Comparison of ENCODE assay signal across 12 cellular contexts in genomic region chr12:95096852-95097251, GRCh38. TPM values are rescaled to one million over a fixed set of nuclear protein-coding genes. Genes with fewer than 3 reads are reported as not detected.
DNase-seq lines count a peak whose midpoint lies in the region; FAIRE-seq and TF ChIP-seq lines count a peak whose summit lies in the region.
"Had no signal": no experiment of that assay in that cellular context is flagged by ENCODE, and none has a peak within 500 bp of the region (broad histone marks: within the 10 kb centered on the region; RNA-seq: fewer than 3 reads in every experiment).

No MANE protein-coding gene starts in this region.

- TF ChIP-seq CTCF in LNCaP clone FGC (IDR thresholded peaks at IDR 0.05; ENCODE audit: control insufficient read depth, extremely low read depth, insufficient read depth), result no peak
- no peak for TF ChIP-seq CTCF in astrocyte (IDR thresholded peaks at IDR 0.05; ENCODE audit: insufficient read depth, low read depth, low read length)
- no peak for TF ChIP-seq CTCF in stomach (IDR thresholded peaks at IDR 0.05)

- no peak overlapping the region for H2AK5ac ChIP-seq in mesendoderm (ENCODE audit: low read length)

- H3K4me2 ChIP-seq in astrocyte (ENCODE audit: low read length) (peak overlapping the region; percentile 27), mesendoderm (ENCODE audit: low read length) (no peak overlapping the region), GM23248 (ENCODE audit: unreplicated experiment) (no peak overlapping the region)

- H3K27ac Mint-ChIP-seq in astrocyte (ENCODE audit: unreplicated experiment), result no peak overlapping the region

- H3K4me1 Mint-ChIP-seq in astrocyte (ENCODE audit: low read depth, unreplicated experiment), result peaks cover 7% of the 10 kb centered on the region

- no peak overlapping the region for H3K23ac ChIP-seq in mesendoderm (ENCODE audit: low read length)

- DNase-seq in LNCaP clone FGC (ENCODE audit: low read depth), result peak; percentile 85
- DNase-seq in astrocyte (ENCODE audit: low read depth), result peak; percentile 80
- DNase-seq in iris pigment epithelial cell (ENCODE audit: low read depth), result peak; percentile 65
- peak; percentile 55 for DNase-seq in stomach
- no peak for DNase-seq in DMS53 (lab: John Stamatoyannopoulos, UW)
- no peak for DNase-seq in mesendoderm
- DNase-seq in GM23248, result no peak
- DNase-seq in NCI-H128 (lab: John Stamatoyannopoulos, UW; ENCODE audit: unreplicated experiment), result no peak
- DNase-seq: activated CD4-positive, alpha-beta T cell treated with anti-CD3 and anti-CD28 coated beads, Interleukin-2, amount 50 U/mL, for 48 hours; adrenal gland; Caco-2; NCI-H524 had no signal

- H3K27me3 ChIP-seq in astrocyte (ENCODE audit: insufficient read depth, low read length) (no peaks in the 10 kb centered on the region), stomach (no peaks in the 10 kb centered on the region), mesendoderm (ENCODE audit: insufficient read depth, low read length, poor library complexity) (no peaks in the 10 kb centered on the region), GM23248 (replicated peaks; ENCODE audit: insufficient read depth) (no peaks in the 10 kb centered on the region)
- H3K27me3 ChIP-seq: adrenal gland had no signal

- H3K9me3 ChIP-seq in astrocyte (ENCODE audit: insufficient read depth, low read depth, low read length) (no peaks in the 10 kb centered on the region), stomach (no peaks in the 10 kb centered on the region), GM23248 (ENCODE audit: low read depth) (no peaks in the 10 kb centered on the region)
- H3K9me3 ChIP-seq: adrenal gland, Caco-2 had no signal

- H3K4me1 ChIP-seq in astrocyte (ENCODE audit: insufficient read depth, low read length) (peaks cover 19% of the 10 kb centered on the region), stomach (peaks cover 12 to 37% (median 22%) of the 10 kb centered on the region in 4 donors), mesendoderm (ENCODE audit: control insufficient read depth, low read depth, low read length) (no peaks in the 10 kb centered on the region), GM23248 (ENCODE audit: insufficient read depth) (no peaks in the 10 kb centered on the region)

- no peak overlapping the region for H3K27ac ChIP-seq in astrocyte (ENCODE audit: low read depth, low read length)
- H3K27ac ChIP-seq in stomach, result peak overlapping the region in 2 of 5 donors; percentile 5 to 9
- no peak overlapping the region for H3K27ac ChIP-seq in mesendoderm (ENCODE audit: low read depth, low read length)
- H3K27ac ChIP-seq in GM23248, result no peak overlapping the region

- no peak for TF ChIP-seq EP300 in stomach (IDR thresholded peaks at IDR 0.05)

- no peaks in the 10 kb centered on the region for H4K20me1 ChIP-seq in astrocyte (ENCODE audit: insufficient read depth, low read length)
- H4K20me1 ChIP-seq in GM23248 (ENCODE audit: insufficient read depth), result no peaks in the 10 kb centered on the region

- H2BK5ac ChIP-seq in mesendoderm (ENCODE audit: low read length), result no peak overlapping the region

- H4K5ac ChIP-seq in mesendoderm (ENCODE audit: low read length), result no peak overlapping the region

- no peak for FAIRE-seq in astrocyte (lab: Jason Lieb, UNC)

- in situ Hi-C loops in GM23248 (cut with MboI), result no loop called here

- no peaks in the 10 kb centered on the region for H3K27me3 Mint-ChIP-seq in astrocyte (ENCODE audit: low read depth, unreplicated experiment)

- no peaks in the 10 kb centered on the region for H3F3A ChIP-seq in GM23248 (ENCODE audit: insufficient read depth)

- no peaks in the 10 kb centered on the region for H3K79me1 ChIP-seq in mesendoderm (ENCODE audit: low read length)

- H3K36me3 Mint-ChIP-seq in astrocyte (ENCODE audit: low read depth, unreplicated experiment), result peaks cover 7% of the 10 kb centered on the region

- no peak overlapping the region for H3K18ac ChIP-seq in mesendoderm (ENCODE audit: low read length)

- no peak overlapping the region for H4K8ac ChIP-seq in mesendoderm (ENCODE audit: low read depth, low read length)

- H2BK15ac ChIP-seq in mesendoderm (replicated peaks; ENCODE audit: low read depth), result no peak overlapping the region

- no peaks in the 10 kb centered on the region for H3K79me2 ChIP-seq in astrocyte (ENCODE audit: insufficient read depth, low read length)
- H3K79me2 ChIP-seq in mesendoderm (ENCODE audit: control insufficient read depth, insufficient read depth, low read length), result no peaks in the 10 kb centered on the region
- H3K79me2 ChIP-seq in GM23248 (ENCODE audit: insufficient read depth), result no peaks in the 10 kb centered on the region

- no peak overlapping the region for H2BK120ac ChIP-seq in mesendoderm (ENCODE audit: low read depth, low read length)

- no peak overlapping the region for H3K9ac ChIP-seq in astrocyte (ENCODE audit: low read length)
- H3K9ac ChIP-seq in mesendoderm (ENCODE audit: low read length), result no peak overlapping the region
- no peak overlapping the region for H3K9ac ChIP-seq in GM23248

- H3K9me3 Mint-ChIP-seq in astrocyte (ENCODE audit: unreplicated experiment), result no peaks in the 10 kb centered on the region

- no peak overlapping the region for H3K4ac ChIP-seq in mesendoderm (ENCODE audit: low read depth, low read length)

- no peaks in the 10 kb centered on the region for H3K9me2 ChIP-seq in GM23248 (ENCODE audit: insufficient read depth)

- 22 to 30% (median 26%) methylated on average over 3 of the region's 3 CpGs for WGBS in stomach, 5 donors
- no CpG with 5 or more reads among the region's 3 CpGs for WGBS in mesendoderm (ENCODE audit: extremely low coverage, insufficient coverage, low lambda C conversion rate)
- WGBS in GM23248 (ENCODE audit: low coverage in 1 of 2, low lambda C conversion rate in 2 of 2, missing lambda C conversion rate in 2 of 2), 2 experiments, result 12 to 13% methylated on average over 3 of the region's 3 CpGs

- peaks cover 3% of the 10 kb centered on the region for H3K36me3 ChIP-seq in astrocyte (ENCODE audit: insufficient read depth, low read length)
- peaks cover 0 to 27% (median 15%) of the 10 kb centered on the region in 4 donors for H3K36me3 ChIP-seq in stomach
- peaks cover 8% of the 10 kb centered on the region for H3K36me3 ChIP-seq in mesendoderm (ENCODE audit: control insufficient read depth, insufficient read depth, low read length)
- no peaks in the 10 kb centered on the region for H3K36me3 ChIP-seq in GM23248 (ENCODE audit: low read depth)

- TF ChIP-seq POLR2A in stomach (IDR thresholded peaks at IDR 0.05), result no peak

- H2AFZ ChIP-seq in astrocyte (ENCODE audit: low read depth, low read length), result no peak overlapping the region
- no peak overlapping the region for H2AFZ ChIP-seq in GM23248

- H3K4me3 ChIP-seq in LNCaP clone FGC (ENCODE audit: low read depth, low read length) (no peak overlapping the region), astrocyte (ENCODE audit: insufficient read depth, low read depth, low read length) (no peak overlapping the region), stomach (no peak overlapping the region), mesendoderm (ENCODE audit: low read length) (no peak overlapping the region), GM23248 (no peak overlapping the region)
- H3K4me3 ChIP-seq: adrenal gland had no signal

- H3K4me3 Mint-ChIP-seq in astrocyte (ENCODE audit: unreplicated experiment), result no peak overlapping the region

- intact Hi-C loops in stomach (cut with DNase I; ENCODE audit: low total_unique reads), result no loop called here

- no peak overlapping the region for H3K56ac ChIP-seq in mesendoderm (ENCODE audit: low read length)

RNA-seq across cellular contexts. Expression of gene NR2C1, which starts 23.4 kb away (rescaled TPM):
- total RNA-seq in astrocyte (44.3 and 46.3 TPM in 2 replicates), stomach (10 to 100 TPM; 29.5 to 76.4 (median 45.5) TPM)
- polyA plus RNA-seq in stomach (10 to 100 TPM in 2 of 3 donors, 1 to 10 TPM in 1; 8.7 to 21.0 (median 15.3) TPM), GM23248 (2016; fragmentation: Nextera tagmentation; extraction: Ambion mirVana) (31.0 and 32.9 TPM in 2 replicates)
- 44.0 TPM for polyA plus RNA-seq in mesendoderm (2013, experiment 1 of 2)
- polyA plus RNA-seq in mesendoderm (2013, experiment 2 of 2), result 47.2 TPM
- 19.5 and 28.0 TPM in 2 replicates for total RNA-seq in GM23248 (2014; rRNA removed; shearing (Covaris generic))

Comparison
In these comparisons a context has a peak if more than half of its experiments do, and no peak if none do; other contexts are left out.
1. DNase-seq: peak in LNCaP clone FGC (single experiment), astrocyte (single experiment), iris pigment epithelial cell (single experiment) and stomach (single experiment); none in DMS53 (single experiment), mesendoderm (single experiment), GM23248 (single experiment) and NCI-H128 (single experiment).